ENCODE assay signal across 1 cellular context in genomic region chr7:8360564-8361153, GRCh38.
TF ChIP-seq lines count a peak whose summit lies in the region.

No MANE protein-coding gene starts in this region.

TF ChIP-seq in GM23338, 12 proteins besides CTCF, POLR2A, EP300 and RAD21 (continued from another document):
- TF ChIP-seq ZNF462 (CRISPR knock-in tag; IDR thresholded peaks at IDR 0.05) (no peak), CREB1 (CRISPR knock-in tag; IDR thresholded peaks at IDR 0.05; ENCODE audit: low read depth) (no peak), ZNF331 (CRISPR knock-in tag; IDR thresholded peaks at IDR 0.05; ENCODE audit: low read depth) (no peak), ETS1 (IDR thresholded peaks at IDR 0.05) (no peak), EZH2 (IDR thresholded peaks at IDR 0.05; ENCODE audit: low read depth, unreplicated experiment) (no peak), NANOG (IDR thresholded peaks at IDR 0.05; ENCODE audit: borderline replicate concordance) (no peak)
